Comparison of ENCODE assay signal across 28 cellular contexts in the genomic region with DNA sequence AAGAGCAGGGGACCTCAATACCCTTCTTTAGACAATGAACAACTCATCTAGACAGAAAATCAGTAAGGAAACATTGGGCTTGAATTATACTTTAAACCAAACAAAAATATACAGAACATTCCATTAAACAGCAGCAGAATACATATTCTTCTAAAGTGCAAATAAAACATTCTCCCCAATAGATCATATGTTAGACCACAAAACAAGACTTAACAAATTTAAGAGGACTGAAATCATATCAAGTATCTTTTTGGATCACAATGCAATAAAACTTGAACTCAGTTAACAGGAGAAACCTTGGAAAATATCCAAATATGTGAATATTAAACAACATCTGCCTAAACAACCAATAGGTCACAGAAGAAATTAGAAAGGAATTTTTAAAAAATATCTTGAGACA.
"Had no signal": no experiment of that assay in that cellular context is flagged by ENCODE, and none has a peak within 500 bp of the region (broad histone marks: within the 10 kb centered on the region; RNA-seq: fewer than 3 reads in every experiment).

No MANE protein-coding gene starts in this region.

- DNase-seq: activated CD4-positive, alpha-beta memory T cell treated with anti-CD3 and anti-CD28 coated beads for 36 hours; activated CD4-positive, alpha-beta T cell treated with anti-CD3 and anti-CD28 coated beads, Interleukin-2, amount 10 ng/mL, durations not matched to agents 24 days and 14 days; activated CD4-positive, CD25-positive, alpha-beta regulatory T cell treated with anti-CD3 and anti-CD28 coated beads, Interleukin-2, amount 50 U/mL, for 72 hours; activated CD8-positive, alpha-beta memory T cell treated with anti-CD3 and anti-CD28 coated beads, Interleukin-2, amount 50 U/mL, for 4 hours; activated gamma-delta T cell treated with Interleukin-2 at 50 U/mL for 16 hours; activated naive CD4-positive, alpha-beta T cell treated with anti-CD3 and anti-CD28 coated beads, Interleukin-2, amount 50 U/mL, for 16 hours; activated T-cell treated with anti-CD3 and anti-CD28 coated beads, Interleukin-2, amount 50 U/mL, for 24 hours; amygdala; dermis blood vessel endothelial cell; effector CD4-positive, alpha-beta T cell; foreskin fibroblast; head of caudate nucleus; hippocampal formation; left cardiac atrium; left ventricle myocardium superior; mucosa of descending colon; spleen; stimulated activated naive CD8-positive, alpha-beta T cell treated with anti-CD3 and anti-CD28 coated beads, Interleukin-15, Interleukin-2, amounts not matched to agents 100 U/mL and 50 U/mL, for 24 hours; substantia nigra; T-helper 17 cell; T1000; uterus had no signal

- H3K4me3 Mint-ChIP-seq: activated CD4-positive, alpha-beta memory T cell treated with anti-CD3 and anti-CD28 coated beads for 36 hours; activated CD4-positive, alpha-beta T cell treated with anti-CD3 and anti-CD28 coated beads, Interleukin-2, amount 10 ng/mL, durations not matched to agents 24 days and 14 days; activated T-cell treated with anti-CD3 and anti-CD28 coated beads, Interleukin-2, amount 50 U/mL, for 24 hours; activated T-helper 17 cell treated with anti-CD3 and anti-CD28 coated beads, Interleukin-2, amount 50 U/mL, for 72 hours; central memory CD8-positive, alpha-beta T cell; natural killer cell treated with Interleukin-12 subunit alpha and Interleukin-12 subunit beta and Interleukin-15 and Interleukin-18, amount 100 ng/mL, for 72 hours; T-helper 17 cell; type B pancreatic cell had no signal

- H3K27me3 ChIP-seq: breast epithelium, spleen, uterus had no signal

- H3K36me3 Mint-ChIP-seq: natural killer cell treated with Interleukin-12 subunit alpha and Interleukin-12 subunit beta and Interleukin-15 and Interleukin-18, amount 100 ng/mL, for 72 hours had no signal

- H3K27me3 Mint-ChIP-seq: activated CD4-positive, alpha-beta memory T cell treated with anti-CD3 and anti-CD28 coated beads for 36 hours; activated CD4-positive, alpha-beta T cell treated with anti-CD3 and anti-CD28 coated beads, Interleukin-2, amount 10 ng/mL, durations not matched to agents 24 days and 14 days; activated T-cell treated with anti-CD3 and anti-CD28 coated beads, Interleukin-2, amount 50 U/mL, for 24 hours; activated T-helper 17 cell treated with anti-CD3 and anti-CD28 coated beads, Interleukin-2, amount 50 U/mL, for 72 hours; central memory CD8-positive, alpha-beta T cell; natural killer cell treated with Interleukin-12 subunit alpha and Interleukin-12 subunit beta and Interleukin-15 and Interleukin-18, amount 100 ng/mL, for 72 hours; T-helper 17 cell; type B pancreatic cell had no signal

- H3K9me3 ChIP-seq: breast epithelium, mucosa of descending colon, prostate gland, spleen, uterus had no signal

- H3K27ac ChIP-seq: breast epithelium, prostate gland, spleen, uterus had no signal

- H3K36me3 ChIP-seq: breast epithelium, prostate gland, uterus had no signal

- H3K4me3 ChIP-seq: breast epithelium, mucosa of descending colon, prostate gland, spleen, uterus had no signal

- H3K4me1 Mint-ChIP-seq: activated CD4-positive, alpha-beta T cell treated with anti-CD3 and anti-CD28 coated beads, Interleukin-2, amount 10 ng/mL, durations not matched to agents 24 days and 14 days; activated T-helper 17 cell treated with anti-CD3 and anti-CD28 coated beads, Interleukin-2, amount 50 U/mL, for 72 hours; central memory CD8-positive, alpha-beta T cell; T-helper 17 cell had no signal

- H3K9me3 Mint-ChIP-seq: activated CD4-positive, alpha-beta memory T cell treated with anti-CD3 and anti-CD28 coated beads for 36 hours; activated CD4-positive, alpha-beta T cell treated with anti-CD3 and anti-CD28 coated beads, Interleukin-2, amount 10 ng/mL, durations not matched to agents 24 days and 14 days; activated T-cell treated with anti-CD3 and anti-CD28 coated beads, Interleukin-2, amount 50 U/mL, for 24 hours; activated T-helper 17 cell treated with anti-CD3 and anti-CD28 coated beads, Interleukin-2, amount 50 U/mL, for 72 hours; central memory CD8-positive, alpha-beta T cell; natural killer cell treated with Interleukin-12 subunit alpha and Interleukin-12 subunit beta and Interleukin-15 and Interleukin-18, amount 100 ng/mL, for 72 hours; type B pancreatic cell had no signal

- H3K27ac Mint-ChIP-seq: activated CD4-positive, alpha-beta memory T cell treated with anti-CD3 and anti-CD28 coated beads for 36 hours; activated CD4-positive, alpha-beta T cell treated with anti-CD3 and anti-CD28 coated beads, Interleukin-2, amount 10 ng/mL, durations not matched to agents 24 days and 14 days; activated T-cell treated with anti-CD3 and anti-CD28 coated beads, Interleukin-2, amount 50 U/mL, for 24 hours; natural killer cell treated with Interleukin-12 subunit alpha and Interleukin-12 subunit beta and Interleukin-15 and Interleukin-18, amount 100 ng/mL, for 72 hours; T-helper 17 cell; type B pancreatic cell had no signal

- ATAC-seq: activated T-helper 17 cell treated with anti-CD3 and anti-CD28 coated beads, Interleukin-2, amount 50 U/mL, for 72 hours; left cardiac atrium; left ventricle myocardium superior; mucosa of descending colon; natural killer cell treated with Interleukin-12 subunit alpha and Interleukin-12 subunit beta and Interleukin-15 and Interleukin-18, amount 100 ng/mL, for 72 hours; stimulated activated naive CD8-positive, alpha-beta T cell treated with anti-CD3 and anti-CD28 coated beads, Interleukin-15, Interleukin-2, amounts not matched to agents 100 U/mL and 50 U/mL, for 24 hours; T-helper 17 cell had no signal

- H3K4me1 ChIP-seq: breast epithelium, prostate gland, uterus had no signal
